Comparison of ENCODE assay signal across 25 cellular contexts in genomic region chr20:10255846-10256245, GRCh38. TPM values are rescaled to one million over a fixed set of nuclear protein-coding genes. Genes with fewer than 3 reads are reported as not detected.
"Had no signal": no experiment of that assay in that cellular context is flagged by ENCODE, and none has a peak within 500 bp of the region (broad histone marks: within the 10 kb centered on the region; RNA-seq: fewer than 3 reads in every experiment).

No MANE protein-coding gene starts in this region.

- ATAC-seq: activated naive CD8-positive, alpha-beta T cell treated with anti-CD3 and anti-CD28 coated beads, Interleukin-2, amount 50 U/mL, for 24 hours; PC-3 had no signal

- H3K27me3 ChIP-seq: Peyer's patch, SJSA1 had no signal

- H3K4me2 ChIP-seq: SK-N-SH had no signal

- DNase-seq: activated B cell treated with CpG ODN at 0.5 μM for 24 hours; activated CD4-positive, alpha-beta memory T cell treated with anti-CD3 and anti-CD28 coated beads for 36 hours; activated CD4-positive, alpha-beta T cell treated with anti-CD3 and anti-CD28 coated beads for 4 hours; activated CD4-positive, alpha-beta T cell treated with anti-CD3 and anti-CD28 coated beads, Interleukin-2, amount 50 U/mL, for 1 hour; activated CD4-positive, CD25-positive, alpha-beta regulatory T cell treated with anti-CD3 and anti-CD28 coated beads, Interleukin-2, amount 50 U/mL, for 72 hours; activated CD8-positive, alpha-beta memory T cell treated with anti-CD3 and anti-CD28 coated beads, Interleukin-2, amount 50 U/mL, for 4 hours; activated effector memory CD4-positive, alpha-beta T cell treated with Interleukin-2 at 50 U/mL for 16 hours; activated naive CD4-positive, alpha-beta T cell treated with anti-CD3 and anti-CD28 coated beads, Interleukin-2, amount 10 ng/mL, durations not matched to agents 7 days and 5 days; activated naive CD8-positive, alpha-beta T cell treated with anti-CD3 and anti-CD28 coated beads, Interleukin-2, amount 50 U/mL, for 24 hours; activated T-cell treated with anti-CD3 and anti-CD28 coated beads, Interleukin-2, amount 50 U/mL, for 48 hours; anterior cingulate cortex; central memory CD4-positive, alpha-beta T cell; NCI-H1105; NCI-H1417 treated with DMSO at 0.1 percent for 48 hours; NCI-H2029; NCI-H2227 treated with DMSO at 0.1 percent for 48 hours; NCI-H510A treated with DMSO at 0.1 percent for 48 hours; NCI-H69; NK-92 treated with Interleukin-12 subunit alpha and Interleukin-12 subunit beta, amount 100 ng/mL, for 24 hours; PC-3; Peyer's patch; RPMI8226; SHP77 treated with DMSO at 0.1 percent for 48 hours; SK-N-SH had no signal

- H3K4me1 ChIP-seq: Peyer's patch, SJSA1 had no signal

- H3K4me3 ChIP-seq: Peyer's patch, SJSA1 had no signal

- H3K9me3 ChIP-seq: Peyer's patch, SJSA1, SK-N-SH had no signal

- H3K36me3 ChIP-seq: Peyer's patch, SJSA1 had no signal

- H3K27ac ChIP-seq: Peyer's patch, SJSA1 had no signal

RNA-seq across cellular contexts. Expression of gene SNAP25, which starts 37.2 kb away (rescaled TPM):
- total RNA-seq: activated B cell treated with CpG ODN at 0.5 μM for 24 hours, PC-3 had no signal
